Comparison of ENCODE assay signal across 8 cellular contexts in the genomic region with DNA sequence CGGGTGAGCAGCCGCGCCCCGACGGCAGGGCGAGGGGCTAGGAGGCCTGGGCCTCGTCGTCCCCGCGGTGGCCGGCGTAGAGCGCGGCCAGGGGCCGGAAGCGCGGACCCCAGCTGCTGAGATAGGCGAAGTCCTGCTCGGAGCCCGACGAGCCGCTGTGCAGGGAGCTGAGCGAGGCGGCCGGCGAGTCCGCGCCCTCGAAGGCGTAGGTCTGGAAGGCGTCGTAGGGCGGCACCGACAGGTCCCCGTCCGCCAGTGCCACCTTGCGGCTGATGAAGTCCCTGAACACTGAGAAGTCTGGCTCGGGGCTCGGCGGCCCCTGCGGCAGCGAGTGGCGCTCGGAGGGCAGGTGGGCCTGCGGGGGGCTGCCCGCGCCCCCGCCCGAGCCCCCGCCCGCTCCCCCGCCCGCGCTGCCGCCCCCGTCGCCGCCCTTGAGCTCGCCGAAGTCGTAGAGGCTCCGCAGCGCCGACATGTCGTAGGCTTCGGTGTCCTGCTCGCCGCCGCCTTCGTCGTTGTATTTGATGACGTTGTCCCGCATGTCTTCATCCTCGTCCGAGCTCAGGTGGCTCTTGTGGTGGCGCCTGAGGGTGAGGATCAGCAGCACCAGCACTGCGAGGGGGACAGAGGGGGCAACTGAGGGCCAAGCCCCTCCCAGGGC. TPM values are rescaled to one million over a fixed set of nuclear protein-coding genes. Genes with fewer than 3 reads are reported as not detected.
DNase-seq lines count a peak whose midpoint lies in the region; FAIRE-seq and TF ChIP-seq lines count a peak whose summit lies in the region.

No MANE protein-coding gene starts in this region.

- DNase-seq in GM20000 (ENCODE audit: low spot score): peak; percentile 96
- peak; percentile 72 to 86 (median 80) for DNase-seq in Peyer's patch
- peak; percentile 23 for DNase-seq in activated gamma-delta T cell (lab: John Stamatoyannopoulos, UW)
- peak; percentile 11 to 79 (median 56) for DNase-seq in head of caudate nucleus
- DNase-seq in prostate gland (ENCODE audit: low spot score): peak; percentile 50
- DNase-seq in urothelium cell line (ENCODE audit: low spot score): peak; percentile 96
- DNase-seq in NCI-H446 treated with DMSO at 0.1 percent for 48 hours (lab: John Stamatoyannopoulos, UW): no peak
- no peak for DNase-seq in NCI-H1436 treated with DMSO at 0.1 percent for 48 hours (lab: John Stamatoyannopoulos, UW)

- peak; percentile 94 for FAIRE-seq in urothelium cell line (lab: Jason Lieb, UNC)

- 16% methylated on average over 26 of the region's 77 CpGs for WGBS in prostate gland

- peak overlapping the region in 2 of 4 donors; percentile 12 for H3K4me3 ChIP-seq in Peyer's patch
- no peak overlapping the region for H3K4me3 ChIP-seq in prostate gland

- peaks cover 0 to 14% of the 10 kb centered on the region in 2 donors for H3K27me3 ChIP-seq in Peyer's patch
- no peaks in the 10 kb centered on the region for H3K27me3 ChIP-seq in prostate gland (replicated peaks; ENCODE audit: insufficient read depth)

- peaks cover 0 to 8% (median 0%) of the 10 kb centered on the region in 4 donors for H3K4me1 ChIP-seq in Peyer's patch
- no peaks in the 10 kb centered on the region for H3K4me1 ChIP-seq in prostate gland (replicated peaks)

- H3K9me3 ChIP-seq in Peyer's patch (no peaks in the 10 kb centered on the region), prostate gland (no peaks in the 10 kb centered on the region)

- TF ChIP-seq POLR2A in Peyer's patch (IDR thresholded peaks at IDR 0.05): no peak
- no peak for TF ChIP-seq POLR2A in prostate gland (IDR thresholded peaks at IDR 0.05)

- TF ChIP-seq CTCF in GM20000 (IDR thresholded peaks at IDR 0.05; ENCODE audit: extremely low read depth, missing control alignments) (peak; percentile 89), Peyer's patch (IDR thresholded peaks at IDR 0.05) (peak; percentile 25 to 68 (median 60)), prostate gland (IDR thresholded peaks at IDR 0.05) (peak; percentile 25 to 70 (median 56))

- H3K27ac ChIP-seq in Peyer's patch: no peak overlapping the region
- no peak overlapping the region for H3K27ac ChIP-seq in prostate gland

- intact Hi-C loops in head of caudate nucleus (cut with DNase I): no loop called here
- intact Hi-C loops in prostate gland (cut with DNase I): no loop called here

- no peaks in the 10 kb centered on the region for H3K36me3 ChIP-seq in Peyer's patch
- no peaks in the 10 kb centered on the region for H3K36me3 ChIP-seq in prostate gland

RNA-seq across cellular contexts. Expression of gene CD40, which starts 56.5 kb away (rescaled TPM):
- total RNA-seq in Peyer's patch: 10 to 100 TPM in 2 of 4 donors, 1 to 10 TPM in 2; 1.6 to 17.6 (median 9.3) TPM
- total RNA-seq in prostate gland: 10 to 100 TPM; 16.9 to 27.1 TPM

Comparison
In these comparisons a context has a peak if more than half of its experiments do, and no peak if none do; other contexts are left out.
1. DNase-seq: peak in GM20000 (single experiment), Peyer's patch (3 of 3), activated gamma-delta T cell (single experiment), head of caudate nucleus (42 of 42), prostate gland (single experiment) and urothelium cell line (single experiment); none in NCI-H446 treated with DMSO at 0.1 percent for 48 hours (single experiment) and NCI-H1436 treated with DMSO at 0.1 percent for 48 hours (single experiment).
2. Peak in every context shown above with its lines, with median percentiles within 50 percentile points of each other: CTCF ChIP-seq.